In the genomic region with DNA sequence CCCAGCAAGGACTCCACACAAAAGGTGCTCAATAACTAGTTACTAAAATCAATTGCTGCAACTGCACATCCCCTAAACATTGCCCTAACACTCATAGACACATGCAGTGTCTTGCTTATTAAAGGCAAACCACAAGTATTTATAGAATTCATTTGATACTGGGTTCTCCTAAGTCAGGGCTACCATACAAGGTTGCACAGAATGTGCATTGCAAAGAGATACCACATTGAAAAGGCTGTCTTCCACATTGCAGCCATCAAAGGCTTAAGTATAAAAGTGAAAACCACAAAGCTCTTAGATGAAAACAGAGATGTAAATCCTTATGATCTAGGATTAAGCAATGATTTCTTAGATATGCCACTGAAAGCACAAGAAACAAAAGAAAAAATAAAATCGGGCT, we compare ENCODE assay signal across 19 cellular contexts. TPM values are rescaled to one million over a fixed set of nuclear protein-coding genes. Genes with fewer than 3 reads are reported as not detected.
A peak's percentile ranks its signal among the peaks of the same experiment; 100 is the strongest.
DNase-seq lines count a peak whose midpoint lies in the region; ATAC-seq and TF ChIP-seq lines count a peak whose summit lies in the region.
"Had no signal": no experiment of that assay in that cellular context is flagged by ENCODE, and none has a peak within 500 bp of the region (broad histone marks: within the 10 kb centered on the region; RNA-seq: fewer than 3 reads in every experiment).

No MANE protein-coding gene starts in this region.

- H3K27me3 Mint-ChIP-seq in MCF 10A (ENCODE audit: insufficient read depth, unreplicated experiment), result no peaks in the 10 kb centered on the region
- H3K27me3 Mint-ChIP-seq in osteocyte (ENCODE audit: unreplicated experiment), result peaks cover 62% of the 10 kb centered on the region

- H3K27me3 ChIP-seq in mammary epithelial cell (ENCODE audit: insufficient read depth, low read length) (no peaks in the 10 kb centered on the region), right lobe of liver (no peaks in the 10 kb centered on the region), aorta (ENCODE audit: control insufficient read depth in 1 of 2, insufficient read depth in 2 of 2, low read length in 1 of 2) (no peaks in the 10 kb centered on the region)
- H3K27me3 ChIP-seq: gastrocnemius medialis had no signal

- in situ Hi-C loops in mammary epithelial cell (cut with MboI; ENCODE audit: low sequenced_read_pairs in 2 of 2), result loop anchor here in 1 of 2 donors (25.0 kb wide), 1 partner anchor 671 kb away; no protein-coding TSS in a partner anchor

- dilution Hi-C loops in mammary epithelial cell (cut with HindIII; ENCODE audit: low sequenced_read_pairs), result no loop called here

- H3K9me3 Mint-ChIP-seq in MCF 10A (ENCODE audit: unreplicated experiment) (no peaks in the 10 kb centered on the region), osteocyte (ENCODE audit: unreplicated experiment) (no peaks in the 10 kb centered on the region)
- H3K9me3 Mint-ChIP-seq: activated naive CD4-positive, alpha-beta T cell treated with anti-CD3 and anti-CD28 coated beads for 36 hours; GM23338; type B pancreatic cell had no signal

- H3K9ac ChIP-seq in mammary epithelial cell (ENCODE audit: insufficient read depth, low read length), result no peak overlapping the region

- H3K27ac ChIP-seq in mammary epithelial cell (ENCODE audit: insufficient read depth, low read depth, low read length), result no peak overlapping the region
- no peak overlapping the region for H3K27ac ChIP-seq in right lobe of liver
- H3K27ac ChIP-seq in aorta (ENCODE audit: low read depth in 1 of 2, low read length in 2 of 2), result no peak overlapping the region
- H3K27ac ChIP-seq: gastrocnemius medialis, PC-9 had no signal

- ATAC-seq in HG03039 (IDR thresholded peaks at IDR 0.05; ENCODE audit: unreplicated experiment), result no peak
- no peak for ATAC-seq in right lobe of liver
- no peak for ATAC-seq in aorta (ENCODE audit: low FRiP score)
- ATAC-seq: gastrocnemius medialis, GM23338, sciatic nerve, SK-N-SH treated with all-trans-retinoic acid at 6 μM for 48 hours had no signal

- H3K4me1 ChIP-seq in mammary epithelial cell (ENCODE audit: insufficient read depth, low read length) (peaks cover 17% of the 10 kb centered on the region), right lobe of liver (no peaks in the 10 kb centered on the region), aorta (ENCODE audit: control insufficient read depth in 1 of 2, insufficient read depth in 2 of 2, low read length in 2 of 2) (no peaks in the 10 kb centered on the region)
- H3K4me1 ChIP-seq: gastrocnemius medialis had no signal

- 50% methylated on average over 1 of the region's 1 CpG for WGBS in mammary epithelial cell (ENCODE audit: low coverage, missing lambda C conversion rate)
- WGBS in right lobe of liver (ENCODE audit: insufficient coverage, low coverage, low lambda C conversion rate, missing lambda C conversion rate), result 44% methylated on average over 1 of the region's 1 CpG
- WGBS in aorta, 2 donors, result 71 to 76% methylated on average over 1 of the region's 1 CpG

- CTCF ChIA-PET in mammary epithelial cell (lab: Charles Lee; ENCODE audit: low non-redundant PET), result no interaction called here
- CTCF ChIA-PET in MCF 10A (lab: Yijun Ruan, JAX), result interaction anchor here (1.0 kb wide), 1 partner anchor 439 kb away, joined by 5 read pairs; no protein-coding TSS in a partner anchor

- TF ChIP-seq CTCF in mammary epithelial cell (conservative IDR thresholded peaks at IDR 0.05 in 1 of 2, IDR thresholded peaks at IDR 0.05 in 1 of 2; ENCODE audit: extremely low read depth in 1 of 2, insufficient read depth in 1 of 2, low read depth in 1 of 2, low read length in 2 of 2) (no peak), MCF 10A (IDR thresholded peaks at IDR 0.05; ENCODE audit: unreplicated experiment) (no peak), osteocyte (IDR thresholded peaks at IDR 0.05) (no peak), right lobe of liver (IDR thresholded peaks at IDR 0.05) (no peak)

- H2AFZ ChIP-seq in mammary epithelial cell (ENCODE audit: low read depth, low read length), result no peak overlapping the region
- H2AFZ ChIP-seq: GM23338, PC-9 had no signal

- POLR2A ChIA-PET in MCF 10A (lab: Yijun Ruan, JAX), result no interaction called here

- DNase-seq in mammary epithelial cell (peak; percentile 50), MCF 10A (ENCODE audit: unreplicated experiment) (no peak), NOMO-1 treated with DMSO at 0.1 percent for 48 hours (lab: John Stamatoyannopoulos, UW; ENCODE audit: unreplicated experiment) (peak; percentile 38), osteocyte (ENCODE audit: extremely low spot score, unreplicated experiment) (no peak), right lobe of liver (no peak), aorta (no peak)
- peak; percentile 24 for DNase-seq in central memory CD4-positive, alpha-beta T cell
- DNase-seq: activated naive CD4-positive, alpha-beta T cell treated with anti-CD3 and anti-CD28 coated beads for 36 hours; cerebellar nuclear complex; gastrocnemius medialis; NCI-H1417; PC-9; stimulated activated CD4-positive, alpha-beta T cell treated with anti-CD3 and anti-CD28 coated beads, Interleukin-4, amount 100 ng/mL, for 1 hour had no signal

- no peak for TF ChIP-seq POLR2A in right lobe of liver (IDR thresholded peaks at IDR 0.05)

- intact Hi-C loops in mammary epithelial cell (cut with micrococcal nuclease), result no loop called here
- intact Hi-C loops in MCF 10A (cut with micrococcal nuclease), result no loop called here
- intact Hi-C loops in right lobe of liver (cut with DNase I), result loop anchor here in 1 of 2 donors (10.0 kb wide), 1 partner anchor 453 kb away; no protein-coding TSS in a partner anchor
- intact Hi-C loops in aorta (cut with DNase I), result no loop called here

- no peak overlapping the region for H3K4me3 Mint-ChIP-seq in MCF 10A (ENCODE audit: unreplicated experiment)
- no peak overlapping the region for H3K4me3 Mint-ChIP-seq in osteocyte (ENCODE audit: unreplicated experiment)
- H3K4me3 Mint-ChIP-seq: activated naive CD4-positive, alpha-beta T cell treated with anti-CD3 and anti-CD28 coated beads for 36 hours; GM23338; type B pancreatic cell had no signal

- H3K36me3 Mint-ChIP-seq in MCF 10A (ENCODE audit: insufficient read depth, unreplicated experiment) (peaks cover 6% of the 10 kb centered on the region), osteocyte (ENCODE audit: unreplicated experiment) (no peaks in the 10 kb centered on the region)
- H3K36me3 Mint-ChIP-seq: type B pancreatic cell had no signal

- H3K27ac Mint-ChIP-seq in MCF 10A (ENCODE audit: low read depth, unreplicated experiment) (no peak overlapping the region), osteocyte (ENCODE audit: unreplicated experiment) (no peak overlapping the region)
- H3K27ac Mint-ChIP-seq: GM23338, type B pancreatic cell had no signal

- peak overlapping the region; percentile 33 for H3K4me2 ChIP-seq in mammary epithelial cell (ENCODE audit: insufficient read depth, low read depth, low read length)
- H3K4me2 ChIP-seq: GM23338, PC-9 had no signal

- H3K79me2 ChIP-seq in mammary epithelial cell (ENCODE audit: insufficient read depth, low read length), result no peaks in the 10 kb centered on the region

- H3K36me3 ChIP-seq in mammary epithelial cell (ENCODE audit: insufficient read depth, low read length) (no peaks in the 10 kb centered on the region), right lobe of liver (no peaks in the 10 kb centered on the region), aorta (ENCODE audit: control insufficient read depth in 1 of 2, insufficient read depth in 2 of 2, low read length in 1 of 2) (no peaks in the 10 kb centered on the region)
- H3K36me3 ChIP-seq: gastrocnemius medialis had no signal

- no peaks in the 10 kb centered on the region for H3K9me3 ChIP-seq in mammary epithelial cell (replicated peaks; ENCODE audit: insufficient read depth, low read length)
- no peaks in the 10 kb centered on the region for H3K9me3 ChIP-seq in right lobe of liver
- no peaks in the 10 kb centered on the region for H3K9me3 ChIP-seq in aorta (ENCODE audit: control insufficient read depth, low read length)
- H3K9me3 ChIP-seq: gastrocnemius medialis had no signal

- BruUV-seq in mammary epithelial cell (replicated peaks; lab: Mats Ljungman, UMichigan) (no TSS peak), MCF 10A (replicated peaks; lab: Mats Ljungman, UMichigan) (no TSS peak)

- H4K20me1 ChIP-seq in mammary epithelial cell (ENCODE audit: insufficient read depth, low read length), result no peaks in the 10 kb centered on the region

- H3K4me3 ChIP-seq in mammary epithelial cell (replicated peaks in 1 of 3; ENCODE audit: insufficient read depth in 1 of 3, low read depth in 2 of 3, low read length in 3 of 3) (no peak overlapping the region), right lobe of liver (no peak overlapping the region), aorta (ENCODE audit: low read length in 2 of 2) (no peak overlapping the region)
- H3K4me3 ChIP-seq: gastrocnemius medialis, GM23338, lung, PC-9 had no signal

- H3K4me1 Mint-ChIP-seq in MCF 10A (ENCODE audit: insufficient read depth, unreplicated experiment) (no peaks in the 10 kb centered on the region), osteocyte (ENCODE audit: unreplicated experiment) (no peaks in the 10 kb centered on the region)
- H3K4me1 Mint-ChIP-seq: GM23338 had no signal

RNA-seq across cellular contexts. Expression of a gene that starts 33.6 kb away (rescaled TPM):
- total RNA-seq in mammary epithelial cell (not detected), MCF 10A (2022) (not detected in 2 replicates), osteocyte (not detected in 2 replicates), right lobe of liver (not detected), aorta (not detected)
- polyA plus RNA-seq in mammary epithelial cell (not detected), aorta (not detected)
- polyA minus RNA-seq in mammary epithelial cell, result not detected
- total RNA-seq: activated naive CD4-positive, alpha-beta T cell treated with anti-CD3 and anti-CD28 coated beads for 36 hours; gastrocnemius medialis; GM23338; lung; PC-9; sciatic nerve had no signal
- polyA plus RNA-seq: GM23338, lung had no signal

Comparison
In these comparisons a context has a peak if more than half of its experiments do, and no peak if none do; other contexts are left out.
1. DNase-seq: peak in mammary epithelial cell (single experiment), NOMO-1 treated with DMSO at 0.1 percent for 48 hours (single experiment) and central memory CD4-positive, alpha-beta T cell (single experiment); none in MCF 10A (single experiment), osteocyte (single experiment), right lobe of liver (0 of 3) and aorta (0 of 2).